Comparison of ENCODE assay signal across 17 cellular contexts in the genomic region with DNA sequence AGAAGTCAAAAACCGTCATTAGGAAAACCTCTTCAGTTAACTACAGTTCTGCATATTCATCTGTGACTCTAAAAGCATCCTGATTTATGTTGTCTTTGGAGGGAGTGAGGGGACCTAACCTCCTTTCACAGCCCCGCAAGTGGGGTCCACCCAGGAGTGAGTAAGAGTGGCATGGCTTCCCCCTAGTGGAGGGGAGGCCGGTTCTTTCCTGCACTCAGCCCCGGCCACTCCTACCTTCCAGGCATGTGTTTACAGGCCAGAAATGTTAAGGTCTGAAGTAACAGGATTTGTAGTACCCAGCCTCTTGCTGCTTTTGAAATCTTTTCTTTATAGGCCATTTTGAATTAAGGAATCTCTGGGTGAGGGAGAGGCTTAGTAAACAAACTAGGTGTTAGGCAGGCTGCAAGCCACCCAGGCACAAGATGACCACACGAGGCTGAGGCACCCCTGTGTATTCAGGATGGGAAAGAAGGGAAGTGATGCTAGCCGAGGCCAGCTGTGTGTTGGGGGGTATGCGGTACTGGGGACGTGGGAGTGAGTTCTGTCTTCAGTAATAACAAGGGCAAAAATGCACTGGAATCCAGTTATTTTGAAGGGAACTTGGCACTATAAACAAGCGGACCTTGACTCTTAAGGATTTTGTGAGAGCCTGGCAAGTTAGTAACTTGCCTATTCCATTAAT. TPM values are rescaled to one million over a fixed set of nuclear protein-coding genes. Genes with fewer than 3 reads are reported as not detected.
DNase-seq lines count a peak whose midpoint lies in the region; ATAC-seq, FAIRE-seq and TF ChIP-seq lines count a peak whose summit lies in the region.
"Had no signal": no experiment of that assay in that cellular context is flagged by ENCODE, and none has a peak within 500 bp of the region (broad histone marks: within the 10 kb centered on the region; RNA-seq: fewer than 3 reads in every experiment).

No MANE protein-coding gene starts in this region.

- H3K56ac ChIP-seq in mesendoderm (ENCODE audit: low read length): no peak overlapping the region

- peak; percentile 68 for ATAC-seq in RWPE2 (ENCODE audit: low read depth)
- no peak for ATAC-seq in GM18505 (IDR thresholded peaks at IDR 0.05; ENCODE audit: unreplicated experiment)
- ATAC-seq in HG03457 (IDR thresholded peaks at IDR 0.05; ENCODE audit: unreplicated experiment): no peak

- TF ChIP-seq CTCF in GM13977 (IDR thresholded peaks at IDR 0.05; ENCODE audit: extremely low read depth, insufficient read depth, missing control alignments) (peak; percentile 11), RWPE2 (IDR thresholded peaks at IDR 0.05; ENCODE audit: poor library complexity, severe bottlenecking) (peak; percentile 18), endothelial cell (IDR thresholded peaks at IDR 0.05; ENCODE audit: unreplicated experiment) (no peak)

- H3K4me3 Mint-ChIP-seq in endothelial cell (ENCODE audit: unreplicated experiment): no peak overlapping the region

- DNase-seq in GM13977 (ENCODE audit: low spot score) (no peak), RWPE2 (ENCODE audit: low spot score) (no peak), endothelial cell (ENCODE audit: low spot score) (no peak), mesendoderm (peak; percentile 30), RCC 7860 (ENCODE audit: low spot score) (no peak), HAP-1 (ENCODE audit: low spot score in 2 of 2) (no peak)
- DNase-seq: activated CD8-positive, alpha-beta memory T cell treated with anti-CD3 and anti-CD28 coated beads for 24 hours; activated gamma-delta T cell treated with Interleukin-2 at 50 U/mL for 16 hours; cerebellar nuclear complex; DMS53; Karpas-422; NCI-H187 treated with DMSO at 0.1 percent for 48 hours; NCI-H524 treated with DMSO at 0.1 percent for 48 hours; stimulated activated CD4-positive, alpha-beta T cell treated with anti-CD3 and anti-CD28 coated beads, Interleukin-2, amount 100 ng/mL, for 24 hours had no signal

- no peak overlapping the region for H4K8ac ChIP-seq in mesendoderm (ENCODE audit: low read depth, low read length)

- H3K4me1 Mint-ChIP-seq in endothelial cell (ENCODE audit: unreplicated experiment): peaks cover 17% of the 10 kb centered on the region

- H3K4ac ChIP-seq in mesendoderm (ENCODE audit: low read depth, low read length): no peak overlapping the region

- H3K36me3 ChIP-seq in RWPE2 (ENCODE audit: low read depth): no peaks in the 10 kb centered on the region
- no peaks in the 10 kb centered on the region for H3K36me3 ChIP-seq in mesendoderm (ENCODE audit: control insufficient read depth, insufficient read depth, low read length)
- H3K36me3 ChIP-seq in HAP-1 (replicated peaks): no peaks in the 10 kb centered on the region
- H3K36me3 ChIP-seq: vagina had no signal

- H2BK120ac ChIP-seq in mesendoderm (ENCODE audit: low read depth, low read length): no peak overlapping the region

- FAIRE-seq in RCC 7860 (lab: Jason Lieb, UNC): no peak

- no peak overlapping the region for H4K5ac ChIP-seq in mesendoderm (ENCODE audit: low read length)

- H3K9me3 Mint-ChIP-seq in endothelial cell (ENCODE audit: unreplicated experiment): no peaks in the 10 kb centered on the region

- peaks cover 4% of the 10 kb centered on the region for H3K36me3 Mint-ChIP-seq in endothelial cell (ENCODE audit: low read depth, unreplicated experiment)

- H3K27me3 ChIP-seq in RWPE2 (ENCODE audit: insufficient read depth, poor library complexity, severe bottlenecking) (no peaks in the 10 kb centered on the region), mesendoderm (ENCODE audit: insufficient read depth, low read length, poor library complexity) (no peaks in the 10 kb centered on the region), HAP-1 (ENCODE audit: low read depth) (no peaks in the 10 kb centered on the region)
- H3K27me3 ChIP-seq: vagina had no signal

- TF ChIP-seq POLR2A in GM18505 (IDR thresholded peaks at IDR 0.05; ENCODE audit: borderline replicate concordance, extremely low read depth, insufficient read depth, insufficient read length): no peak

- no peaks in the 10 kb centered on the region for H3K9me3 ChIP-seq in RWPE2 (ENCODE audit: severe bottlenecking)
- no peaks in the 10 kb centered on the region for H3K9me3 ChIP-seq in HAP-1
- H3K9me3 ChIP-seq: vagina had no signal

- H3K27ac ChIP-seq in RWPE2 (ENCODE audit: poor library complexity, severe bottlenecking) (no peak overlapping the region), mesendoderm (ENCODE audit: low read depth, low read length) (no peak overlapping the region)
- H3K27ac ChIP-seq: vagina had no signal

- H3K9ac ChIP-seq in mesendoderm (ENCODE audit: low read length): no peak overlapping the region

- no peak overlapping the region for H3K23ac ChIP-seq in mesendoderm (ENCODE audit: low read length)

- no peaks in the 10 kb centered on the region for H3K79me2 ChIP-seq in mesendoderm (ENCODE audit: control insufficient read depth, insufficient read depth, low read length)

- in situ Hi-C loops in GM13977 (cut with MboI; ENCODE audit: low pct_unique_long_range_greater_than_20kb, low sequenced_read_pairs, unreplicated experiment) (no loop called here), HAP-1 (cut with MboI; ENCODE audit: low sequenced_read_pairs) (no loop called here)

- no peak overlapping the region for H2BK5ac ChIP-seq in mesendoderm (ENCODE audit: low read length)

- WGBS in mesendoderm (ENCODE audit: extremely low coverage, insufficient coverage, low lambda C conversion rate): no CpG with 5 or more reads among the region's 9 CpGs

- no peaks in the 10 kb centered on the region for H3K79me1 ChIP-seq in mesendoderm (ENCODE audit: low read length)

- H3K27me3 Mint-ChIP-seq in endothelial cell (ENCODE audit: unreplicated experiment): peaks cover 2% of the 10 kb centered on the region

- H3K18ac ChIP-seq in mesendoderm (ENCODE audit: low read length): no peak overlapping the region

- H3K4me1 ChIP-seq in RWPE2 (ENCODE audit: insufficient read depth, poor library complexity, severe bottlenecking) (no peaks in the 10 kb centered on the region), mesendoderm (ENCODE audit: control insufficient read depth, low read depth, low read length) (no peaks in the 10 kb centered on the region), HAP-1 (no peaks in the 10 kb centered on the region)

- H3K4me3 ChIP-seq in RWPE2 (ENCODE audit: severe bottlenecking) (no peak overlapping the region), mesendoderm (ENCODE audit: low read length) (no peak overlapping the region), HAP-1 (no peak overlapping the region)
- H3K4me3 ChIP-seq: vagina had no signal

- H3K4me2 ChIP-seq in mesendoderm (ENCODE audit: low read length): no peak overlapping the region

- no peak overlapping the region for H2BK15ac ChIP-seq in mesendoderm (replicated peaks; ENCODE audit: low read depth)

- peak overlapping the region; percentile 55 for H3K27ac Mint-ChIP-seq in endothelial cell (ENCODE audit: unreplicated experiment)

- no peak overlapping the region for H2AK5ac ChIP-seq in mesendoderm (ENCODE audit: low read length)

RNA-seq across cellular contexts. Expression of a gene that starts 50.5 kb away (rescaled TPM):
- total RNA-seq in endothelial cell (ENCODE audit: unreplicated experiment): 71.4 TPM
- 7.6 TPM for polyA plus RNA-seq in mesendoderm (2013, experiment 1 of 2)
- 8.1 TPM for polyA plus RNA-seq in mesendoderm (2013, experiment 2 of 2)
